8 cellular contexts compared by ENCODE assay signal in the genomic region with DNA sequence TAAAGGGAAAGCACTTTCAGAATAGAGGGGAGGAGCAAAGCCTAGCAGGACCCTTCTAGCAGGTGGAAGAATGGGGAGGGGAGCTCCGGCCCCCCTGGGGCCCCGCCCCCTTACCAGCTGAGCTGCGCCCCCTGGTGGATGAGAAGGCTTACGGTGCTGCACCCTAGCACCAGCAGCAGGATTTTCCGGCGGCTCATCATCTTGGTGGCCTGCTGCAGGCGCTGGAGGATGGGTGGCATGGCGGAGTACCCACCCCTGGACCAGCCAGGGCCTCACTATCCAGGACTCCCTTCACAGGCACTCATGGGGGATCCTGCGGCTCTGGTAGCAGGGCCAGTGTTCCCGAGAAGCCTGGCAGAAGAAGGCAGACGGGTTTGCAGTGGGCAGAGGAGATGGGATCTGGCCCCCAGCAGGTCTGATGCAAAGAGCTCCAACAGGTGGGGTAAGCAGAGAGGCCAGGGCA. TPM values are rescaled to one million over a fixed set of nuclear protein-coding genes. Genes with fewer than 3 reads are reported as not detected.
A peak's percentile ranks its signal among the peaks of the same experiment; 100 is the strongest.
DNase-seq lines count a peak whose midpoint lies in the region; ATAC-seq, FAIRE-seq and TF ChIP-seq lines count a peak whose summit lies in the region.

No MANE protein-coding gene starts in this region.

- peaks cover 13% of the 10 kb centered on the region for H3K27me3 ChIP-seq in foreskin keratinocyte
- H3K27me3 ChIP-seq in osteoblast (ENCODE audit: insufficient read depth, low read length) = peaks cover 16% of the 10 kb centered on the region
- H3K27me3 ChIP-seq in suprapubic skin = peaks cover 20% of the 10 kb centered on the region

- peaks cover 9% of the 10 kb centered on the region; the same call in 1 of the 3 replicates for H3K4me1 ChIP-seq in A549
- H3K4me1 ChIP-seq in foreskin keratinocyte = no peaks in the 10 kb centered on the region
- peaks cover 5% of the 10 kb centered on the region for H3K4me1 ChIP-seq in osteoblast (ENCODE audit: insufficient read depth, low read length)
- H3K4me1 ChIP-seq in suprapubic skin = peaks cover 6% of the 10 kb centered on the region

- 25% methylated on average over 5 of the region's 11 CpGs for WGBS in A549 (ENCODE audit: missing lambda C conversion rate)
- 0% methylated on average over 2 of the region's 11 CpGs for WGBS in suprapubic skin

- H3K4me2 ChIP-seq in A549 = peak overlapping the region; percentile 59
- no peak overlapping the region for H3K4me2 ChIP-seq in osteoblast (ENCODE audit: insufficient read depth, low read length)

- CTCF ChIA-PET in A549 (lab: Yijun Ruan, JAX) = interaction anchor here (0.6 to 15.8 kb wide), 46 partner anchors 9 to 1071 kb away, joined by 3 to 188 read pairs (median 4); a partner anchor contains a TSS

- FAIRE-seq in A549 (lab: Jason Lieb, UNC) = no peak

- POLR2A ChIA-PET in A549 (lab: Yijun Ruan, JAX) = interaction anchor here (0.6 to 1.2 kb wide), 2 partner anchors 23 to 26 kb away, joined by 3 to 4 read pairs; no protein-coding TSS in a partner anchor

- no peaks in the 10 kb centered on the region for H3K79me2 ChIP-seq in osteoblast (ENCODE audit: insufficient read depth, low read length)

- peak; percentile 87 to 95 for DNase-seq in A549 (ENCODE audit: low read depth in 1 of 2, low spot score in 1 of 2)
- DNase-seq in M059J (ENCODE audit: low read depth) = peak; percentile 59
- DNase-seq in SK-N-DZ (ENCODE audit: low spot score) = peak; percentile 80
- peak; percentile 42 for DNase-seq in activated gamma-delta T cell (lab: John Stamatoyannopoulos, UW)
- DNase-seq in foreskin keratinocyte = peak in 1 of 2 donors; percentile 33
- peak; percentile 98 for DNase-seq in osteoblast (ENCODE audit: insufficient read length, low spot score, missing footprints)
- peak in 1 of 2 donors; percentile 85 for DNase-seq in suprapubic skin (ENCODE audit: low spot score in 2 of 2)

- H3K27ac ChIP-seq in A549 = peak overlapping the region; percentile 46 to 75; a peak in 3 of 6 replicates
- H3K27ac ChIP-seq in foreskin keratinocyte = no peak overlapping the region
- no peak overlapping the region for H3K27ac ChIP-seq in osteoblast (ENCODE audit: low read depth, low read length)
- no peak overlapping the region for H3K27ac ChIP-seq in suprapubic skin

- H3K36me3 ChIP-seq in osteoblast (ENCODE audit: insufficient read depth, low read length) (no peaks in the 10 kb centered on the region), suprapubic skin (no peaks in the 10 kb centered on the region)

- H3K9me3 ChIP-seq in A549 = no peaks in the 10 kb centered on the region
- H3K9me3 ChIP-seq in osteoblast (ENCODE audit: low read depth, low read length) = no peaks in the 10 kb centered on the region
- no peaks in the 10 kb centered on the region for H3K9me3 ChIP-seq in suprapubic skin

- H2AFZ ChIP-seq in osteoblast (ENCODE audit: low read length) = peak overlapping the region; percentile 8

- TF ChIP-seq POLR2A in A549 (IDR thresholded peaks at IDR 0.05; ENCODE audit: low read length) (no peak), suprapubic skin (IDR thresholded peaks at IDR 0.05) (no peak)

- ATAC-seq in A549 = peak; percentile 86 to 96
- ATAC-seq in GM18858 (IDR thresholded peaks at IDR 0.05; ENCODE audit: unreplicated experiment) = peak; percentile 46
- peak; percentile 71 for ATAC-seq in foreskin keratinocyte

- TF ChIP-seq EP300 in A549 (IDR thresholded peaks at IDR 0.05) (no peak), suprapubic skin (IDR thresholded peaks at IDR 0.05) (no peak)

- TF ChIP-seq RAD21 in A549 (conservative IDR thresholded peaks at IDR 0.05 in 1 of 2, IDR thresholded peaks at IDR 0.05 in 1 of 2) = peak; percentile 48 to 52

- no peak overlapping the region for H3K4me3 ChIP-seq in A549
- H3K4me3 ChIP-seq in osteoblast (ENCODE audit: insufficient read depth, low read length) = no peak overlapping the region
- H3K4me3 ChIP-seq in suprapubic skin = no peak overlapping the region

- TF ChIP-seq CTCF in A549 (IDR thresholded peaks at IDR 0.05) = peak; percentile 88
- TF ChIP-seq CTCF in foreskin keratinocyte (conservative IDR thresholded peaks at IDR 0.05) = peak; percentile 89
- peak; percentile 92 for TF ChIP-seq CTCF in osteoblast (IDR thresholded peaks at IDR 0.05; ENCODE audit: extremely low read depth, low read depth, low read length)
- TF ChIP-seq CTCF in suprapubic skin (IDR thresholded peaks at IDR 0.05) = peak; percentile 84 to 93

- H4K20me1 ChIP-seq in osteoblast (ENCODE audit: insufficient read depth, low read length) = no peaks in the 10 kb centered on the region

TF ChIP-seq in A549, 52 proteins besides CTCF, POLR2A, EP300 and RAD21 (continues in another document):
- TF ChIP-seq SMC3 (IDR thresholded peaks at IDR 0.05) (peak; percentile 66), KDM1A (IDR thresholded peaks at IDR 0.05; ENCODE audit: low read depth) (no peak), TFCP2L1 (CRISPR knock-in tag; IDR thresholded peaks at IDR 0.05) (no peak)

RNA-seq across cellular contexts. Expression of a gene that starts 3.8 kb away (rescaled TPM):
- polyA plus RNA-seq in A549 (2011; rRNA removed) = not detected in 2 replicates
- polyA plus RNA-seq in A549 (2012; cell fraction: cytosol; rRNA removed) = not detected in 2 replicates
- polyA plus RNA-seq in A549 (2012; cell fraction: nucleus; rRNA removed) = not detected in 2 replicates
- polyA plus RNA-seq in A549 (2017; fragmentation: RNase III; extraction: RNeasy Plus Mini Kit Qiagen cat#74134 plus additional on column Dnase treatment) = not detected in 3 replicates
- polyA minus RNA-seq in A549 (2011; rRNA and poly(A)+ RNA removed) = not detected in 2 replicates
- not detected in 2 replicates for total RNA-seq in M059J (2014; rRNA removed; shearing (Covaris generic))
- 7.4 and 9.0 TPM in 2 replicates for polyA plus RNA-seq in SK-N-DZ (2014; cell fraction: cytosol; rRNA removed)
- 12.0 and 12.5 TPM in 2 replicates for polyA plus RNA-seq in SK-N-DZ (2014; cell fraction: nucleus; rRNA removed)
- total RNA-seq in foreskin keratinocyte = not detected in 2 replicates
- polyA plus RNA-seq in foreskin keratinocyte = not detected in 2 replicates
- total RNA-seq in osteoblast = not detected in 2 replicates
- not detected for total RNA-seq in suprapubic skin

RNA-seq across cellular contexts. Expression of a gene that starts 7.0 kb away (rescaled TPM):
- polyA plus RNA-seq in A549 (2011; rRNA removed) (107 and 108 TPM in 2 replicates), A549 (2017; fragmentation: RNase III; extraction: RNeasy Plus Mini Kit Qiagen cat#74134 plus additional on column Dnase treatment) (169 to 184 TPM (median 182 TPM) in 3 replicates), foreskin keratinocyte (161 and 174 TPM in 2 replicates)
- 115 and 117 TPM in 2 replicates for polyA plus RNA-seq in A549 (2012; cell fraction: cytosol; rRNA removed)
- 237 and 244 TPM in 2 replicates for polyA plus RNA-seq in A549 (2012; cell fraction: nucleus; rRNA removed)
- polyA minus RNA-seq in A549 (2011; rRNA and poly(A)+ RNA removed) = 63.4 and 82.5 TPM in 2 replicates
- total RNA-seq in M059J (2014; rRNA removed; shearing (Covaris generic)) = 164 and 233 TPM in 2 replicates
- polyA plus RNA-seq in SK-N-DZ (2014; cell fraction: cytosol; rRNA removed) = 164 and 178 TPM in 2 replicates
- polyA plus RNA-seq in SK-N-DZ (2014; cell fraction: nucleus; rRNA removed) = 157 and 172 TPM in 2 replicates
- total RNA-seq in foreskin keratinocyte (179 and 199 TPM in 2 replicates), osteoblast (131 and 164 TPM in 2 replicates), suprapubic skin (100 to 1,000 TPM; 117 to 175 (median 149) TPM)

RNA-seq across cellular contexts. Expression of a gene that starts 18.9 kb away (rescaled TPM):
- polyA plus RNA-seq in A549 (2011; rRNA removed) = 0.54 and 0.97 TPM in 2 replicates
- polyA plus RNA-seq in A549 (2012; cell fraction: cytosol; rRNA removed) = 0.43 and 0.49 TPM in 2 replicates
- 0.17 and 0.20 TPM in 2 replicates for polyA plus RNA-seq in A549 (2012; cell fraction: nucleus; rRNA removed)
- polyA plus RNA-seq in A549 (2017; fragmentation: RNase III; extraction: RNeasy Plus Mini Kit Qiagen cat#74134 plus additional on column Dnase treatment) = 0.46 to 0.75 TPM (median 0.70 TPM) in 3 replicates
- 0.12 TPM in 1 of 2 replicates, not detected in the other for polyA minus RNA-seq in A549 (2011; rRNA and poly(A)+ RNA removed)
- 1.6 TPM in 2 replicates for total RNA-seq in M059J (2014; rRNA removed; shearing (Covaris generic))
- polyA plus RNA-seq in SK-N-DZ (2014; cell fraction: cytosol; rRNA removed) = not detected in 2 replicates
- not detected in 2 replicates for polyA plus RNA-seq in SK-N-DZ (2014; cell fraction: nucleus; rRNA removed)
- total RNA-seq in foreskin keratinocyte = not detected in 2 replicates
- polyA plus RNA-seq in foreskin keratinocyte = not detected in 2 replicates
- total RNA-seq in osteoblast = not detected in 2 replicates
- total RNA-seq in suprapubic skin = not detected

RNA-seq across cellular contexts. Expression of a gene that starts 24.9 kb away (rescaled TPM):
- polyA plus RNA-seq in A549 (2011; rRNA removed) (48.2 and 71.7 TPM in 2 replicates), A549 (2017; fragmentation: RNase III; extraction: RNeasy Plus Mini Kit Qiagen cat#74134 plus additional on column Dnase treatment) (49.4 to 64.0 TPM (median 59.1 TPM) in 3 replicates), foreskin keratinocyte (21.4 and 22.4 TPM in 2 replicates)
- polyA plus RNA-seq in A549 (2012; cell fraction: cytosol; rRNA removed) = 38.2 and 53.4 TPM in 2 replicates
- polyA plus RNA-seq in A549 (2012; cell fraction: nucleus; rRNA removed) = 68.3 and 74.7 TPM in 2 replicates
- 175 and 196 TPM in 2 replicates for polyA minus RNA-seq in A549 (2011; rRNA and poly(A)+ RNA removed)
- total RNA-seq in M059J (2014; rRNA removed; shearing (Covaris generic)) = 24.2 and 32.7 TPM in 2 replicates
- polyA plus RNA-seq in SK-N-DZ (2014; cell fraction: cytosol; rRNA removed) = 5.9 and 6.4 TPM in 2 replicates
- polyA plus RNA-seq in SK-N-DZ (2014; cell fraction: nucleus; rRNA removed) = 3.2 and 7.8 TPM in 2 replicates
- total RNA-seq in foreskin keratinocyte (23.6 and 28.1 TPM in 2 replicates), osteoblast (38.0 and 39.8 TPM in 2 replicates), suprapubic skin (10 to 100 TPM; 30.5 to 78.6 (median 41.8) TPM)

RNA-seq across cellular contexts. Expression of a gene that starts 33.4 kb away (rescaled TPM):
- polyA plus RNA-seq in A549 (2011; rRNA removed) (not detected in 2 replicates), A549 (2017; fragmentation: RNase III; extraction: RNeasy Plus Mini Kit Qiagen cat#74134 plus additional on column Dnase treatment) (not detected in 3 replicates), foreskin keratinocyte (0.25 and 0.78 TPM in 2 replicates)
- polyA plus RNA-seq in A549 (2012; cell fraction: cytosol; rRNA removed) = 0.05 TPM in 1 of 2 replicates, not detected in the other
- 0.31 and 0.54 TPM in 2 replicates for polyA plus RNA-seq in A549 (2012; cell fraction: nucleus; rRNA removed)
- not detected in 2 replicates for polyA minus RNA-seq in A549 (2011; rRNA and poly(A)+ RNA removed)
- total RNA-seq in M059J (2014; rRNA removed; shearing (Covaris generic)) = 0.20 TPM in 1 of 2 replicates, not detected in the other
- not detected in 2 replicates for polyA plus RNA-seq in SK-N-DZ (2014; cell fraction: cytosol; rRNA removed)
- not detected in 2 replicates for polyA plus RNA-seq in SK-N-DZ (2014; cell fraction: nucleus; rRNA removed)
- total RNA-seq in foreskin keratinocyte (0.28 and 0.82 TPM in 2 replicates), osteoblast (1.8 and 2.9 TPM in 2 replicates), suprapubic skin (1,000 to 10,000 TPM in 2 of 4 donors, 100 to 1,000 TPM in 1, 10 to 100 TPM in 1; 48.8 to 2,556 (median 968) TPM)

Comparison
In these comparisons a context has a peak if more than half of its experiments do, and no peak if none do; other contexts are left out.
1. H3K27ac ChIP-seq: peak in A549 (2 of 2); none in foreskin keratinocyte (single experiment), osteoblast (single experiment) and suprapubic skin (single experiment).
2. Peak in every context shown above with its lines, with median percentiles within 50 percentile points of each other: ATAC-seq and CTCF ChIP-seq.